In the genomic region with DNA sequence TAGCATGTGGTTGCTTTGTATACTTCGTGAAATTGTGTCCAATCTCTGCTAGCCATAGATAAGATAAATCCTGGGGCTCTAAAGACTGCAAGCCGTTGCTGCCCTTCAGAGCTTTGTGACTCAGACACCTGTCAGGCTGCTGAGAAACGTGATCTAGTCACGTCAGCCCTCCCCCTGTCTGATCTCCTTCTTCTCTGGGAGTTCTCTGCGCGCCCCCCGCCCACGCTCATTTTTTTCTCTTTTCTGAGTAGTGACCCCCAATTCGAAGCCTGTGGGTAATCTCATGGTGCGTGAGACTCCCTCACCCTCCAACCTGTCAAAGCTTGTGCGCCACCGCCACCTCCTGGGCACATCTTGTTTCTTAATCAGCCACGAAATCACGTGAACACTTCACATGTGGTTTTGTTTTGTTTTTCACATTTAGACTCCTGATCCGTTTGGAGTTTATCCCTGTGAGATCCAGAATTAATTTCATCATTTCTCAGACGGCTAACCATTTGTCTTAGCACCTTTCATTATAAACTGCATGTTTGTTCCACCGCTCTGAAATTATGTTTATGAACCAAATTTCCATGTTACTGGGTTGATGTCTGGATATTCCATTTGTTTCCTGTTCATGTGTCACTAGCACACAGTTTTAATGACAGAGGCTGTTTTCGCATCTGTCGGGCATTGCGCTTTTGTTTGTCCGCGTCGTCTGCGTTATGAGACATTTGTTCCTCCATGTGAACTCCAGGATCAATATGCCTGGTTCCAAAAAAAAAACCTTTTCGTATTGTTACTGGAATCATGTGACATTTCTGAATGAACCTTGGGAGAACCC, we compare ENCODE assay signal across 1 cellular context.
TF ChIP-seq lines count a peak whose summit lies in the region.

No MANE protein-coding gene starts in this region.

TF ChIP-seq in HepG2, 621 proteins besides CTCF, POLR2A, EP300 and RAD21 (continued from another document and continues in another):
- TF ChIP-seq ZNF44 (CRISPR knock-in tag; IDR thresholded peaks at IDR 0.05) (0 out of 2 replicates have a peak, but pooled peaks have one; percentile 1), TP53 (CRISPR knock-in tag; conservative IDR thresholded peaks at IDR 0.05) (no peak), ZNF770 (CRISPR knock-in tag; IDR thresholded peaks at IDR 0.05) (no peak), JARID2 (CRISPR knock-in tag; IDR thresholded peaks at IDR 0.05; ENCODE audit: insufficient replicate concordance) (peak; percentile 74), YY1 (IDR thresholded peaks at IDR 0.05; ENCODE audit: insufficient read depth, insufficient replicate concordance, low read depth, low read length) (peak; percentile 49), THAP9 (CRISPR knock-in tag; IDR thresholded peaks at IDR 0.05; ENCODE audit: borderline replicate concordance) (no peak), ZNF605 (CRISPR knock-in tag; IDR thresholded peaks at IDR 0.05) (0 out of 2 replicates have a peak, but pooled peaks have one; percentile 43), RXRB (CRISPR knock-in tag; IDR thresholded peaks at IDR 0.05; ENCODE audit: borderline replicate concordance) (peak; percentile 47; the same call in 1 of the 2 replicates), ZNF124 (CRISPR knock-in tag; IDR thresholded peaks at IDR 0.05) (no peak), GABPA (IDR thresholded peaks at IDR 0.05; ENCODE audit: low read depth, low read length) (no peak), GABPA (CRISPR knock-in tag; IDR thresholded peaks at IDR 0.05; ENCODE audit: low read depth) (peak; percentile 57), SALL1 (CRISPR knock-in tag; IDR thresholded peaks at IDR 0.05) (peak; percentile 69), USF2 (IDR thresholded peaks at IDR 0.05; ENCODE audit: low read depth, low read length) (peak; percentile 82), USF2 (CRISPR knock-in tag; IDR thresholded peaks at IDR 0.05; ENCODE audit: borderline replicate concordance) (peak; percentile 89; the same call in 1 of the 2 replicates), SMC3 (IDR thresholded peaks at IDR 0.05; ENCODE audit: low read length) (peak; percentile 93), SMAD3 (CRISPR knock-in tag; IDR thresholded peaks at IDR 0.05) (peak; percentile 45; the same call in 1 of the 2 replicates), ZNF121 (CRISPR knock-in tag; IDR thresholded peaks at IDR 0.05) (no peak), ZNF556 (CRISPR knock-in tag; IDR thresholded peaks at IDR 0.05; ENCODE audit: borderline replicate concordance) (0 out of 2 replicates have a peak, but pooled peaks have one; percentile 62), FOXP4 (CRISPR knock-in tag; IDR thresholded peaks at IDR 0.05) (no peak), HNRNPK (IDR thresholded peaks at IDR 0.05; ENCODE audit: low read depth, low read length, poor library complexity, severe bottlenecking) (no peak), ZFP1 (CRISPR knock-in tag; IDR thresholded peaks at IDR 0.05) (0 out of 2 replicates have a peak, but pooled peaks have one; percentile 35), POLR2AphosphoS5 (IDR thresholded peaks at IDR 0.05; ENCODE audit: low read depth, low read length) (0 out of 2 replicates have a peak, but pooled peaks have one; percentile 16), ZNF615 (CRISPR knock-in tag; IDR thresholded peaks at IDR 0.05; ENCODE audit: borderline replicate concordance) (0 out of 2 replicates have a peak, but pooled peaks have one; percentile 14), ZFP37 (CRISPR knock-in tag; IDR thresholded peaks at IDR 0.05; ENCODE audit: borderline replicate concordance) (no peak), TBX3 (IDR thresholded peaks at IDR 0.05; ENCODE audit: borderline replicate concordance) (no peak), ZFP36L2 (CRISPR knock-in tag; IDR thresholded peaks at IDR 0.05) (no peak), SOX5 (CRISPR knock-in tag; IDR thresholded peaks at IDR 0.05; ENCODE audit: borderline replicate concordance) (0 out of 2 replicates have a peak, but pooled peaks have one; percentile 30), XRCC5 (optimal IDR thresholded peaks at IDR 0.05; ENCODE audit: low read length) (peak; percentile 38), ZSCAN29 (CRISPR knock-in tag; conservative IDR thresholded peaks at IDR 0.05) (peak; percentile 13; the same call in 1 of the 2 replicates), PCBP2 (optimal IDR thresholded peaks at IDR 0.05; ENCODE audit: low read depth, low read length, poor library complexity, severe bottlenecking) (no peak), SMARCE1 (IDR thresholded peaks at IDR 0.05; ENCODE audit: borderline replicate concordance) (no peak), ZNF430 (CRISPR knock-in tag; IDR thresholded peaks at IDR 0.05) (peak; percentile 38; the same call in 1 of the 2 replicates), GFI1 (CRISPR knock-in tag; IDR thresholded peaks at IDR 0.05; ENCODE audit: borderline replicate concordance) (0 out of 2 replicates have a peak, but pooled peaks have one; percentile 1), MNT (IDR thresholded peaks at IDR 0.05) (peak; percentile 94), CEBPZ (IDR thresholded peaks at IDR 0.05; ENCODE audit: low read length) (no peak)
- TF ChIP-seq, protein P1, sequence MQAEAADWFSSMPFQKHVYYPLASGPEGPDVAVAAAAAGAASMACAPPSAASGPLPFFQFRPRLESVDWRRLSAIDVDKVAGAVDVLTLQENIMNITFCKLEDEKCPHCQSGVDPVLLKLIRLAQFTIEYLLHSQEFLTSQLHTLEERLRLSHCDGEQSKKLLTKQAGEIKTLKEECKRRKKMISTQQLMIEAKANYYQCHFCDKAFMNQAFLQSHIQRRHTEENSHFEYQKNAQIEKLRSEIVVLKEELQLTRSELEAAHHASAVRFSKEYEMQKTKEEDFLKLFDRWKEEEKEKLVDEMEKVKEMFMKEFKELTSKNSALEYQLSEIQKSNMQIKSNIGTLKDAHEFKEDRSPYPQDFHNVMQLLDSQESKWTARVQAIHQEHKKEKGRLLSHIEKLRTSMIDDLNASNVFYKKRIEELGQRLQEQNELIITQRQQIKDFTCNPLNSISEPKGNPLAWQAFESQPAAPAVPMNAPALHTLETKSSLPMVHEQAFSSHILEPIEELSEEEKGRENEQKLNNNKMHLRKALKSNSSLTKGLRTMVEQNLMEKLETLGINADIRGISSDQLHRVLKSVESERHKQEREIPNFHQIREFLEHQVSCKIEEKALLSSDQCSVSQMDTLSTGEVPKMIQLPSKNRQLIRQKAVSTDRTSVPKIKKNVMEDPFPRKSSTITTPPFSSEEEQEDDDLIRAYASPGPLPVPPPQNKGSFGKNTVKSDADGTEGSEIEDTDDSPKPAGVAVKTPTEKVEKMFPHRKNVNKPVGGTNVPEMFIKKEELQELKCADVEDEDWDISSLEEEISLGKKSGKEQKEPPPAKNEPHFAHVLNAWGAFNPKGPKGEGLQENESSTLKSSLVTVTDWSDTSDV (CRISPR knock-in tag; IDR thresholded peaks at IDR 0.05) = no peak
- TF ChIP-seq, protein P2, sequence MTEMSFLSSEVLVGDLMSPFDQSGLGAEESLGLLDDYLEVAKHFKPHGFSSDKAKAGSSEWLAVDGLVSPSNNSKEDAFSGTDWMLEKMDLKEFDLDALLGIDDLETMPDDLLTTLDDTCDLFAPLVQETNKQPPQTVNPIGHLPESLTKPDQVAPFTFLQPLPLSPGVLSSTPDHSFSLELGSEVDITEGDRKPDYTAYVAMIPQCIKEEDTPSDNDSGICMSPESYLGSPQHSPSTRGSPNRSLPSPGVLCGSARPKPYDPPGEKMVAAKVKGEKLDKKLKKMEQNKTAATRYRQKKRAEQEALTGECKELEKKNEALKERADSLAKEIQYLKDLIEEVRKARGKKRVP (CRISPR knock-in tag; IDR thresholded peaks at IDR 0.05) = peak in 1 of 2 experiments; percentile 53; a peak in 1 of 4 replicates
